ENCODE assay signal across 23 cellular contexts in genomic region chr17:37672545-37673078, GRCh38. TPM values are rescaled to one million over a fixed set of nuclear protein-coding genes. Genes with fewer than 3 reads are reported as not detected.
A peak's percentile ranks its signal among the peaks of the same experiment; 100 is the strongest.
DNase-seq lines count a peak whose midpoint lies in the region; TF ChIP-seq lines count a peak whose summit lies in the region.
"Had no signal": no experiment of that assay in that cellular context is flagged by ENCODE, and none has a peak within 500 bp of the region (broad histone marks: within the 10 kb centered on the region; RNA-seq: fewer than 3 reads in every experiment).

No MANE protein-coding gene starts in this region.

- H2AFZ ChIP-seq in PC-9, result no peak overlapping the region

- H3K4me2 ChIP-seq in PC-9, result peak overlapping the region; percentile 38; the same call in 1 of the 2 replicates

- no peak overlapping the region for H3K9ac ChIP-seq in endodermal cell (ENCODE audit: extremely low read depth, low read length, poor library complexity, severe bottlenecking)

- CTCF ChIA-PET in PC-9 (lab: Charles Lee), result interaction anchor here (0.6 kb wide), 1 partner anchor 94 kb away, joined by 3 read pairs; no protein-coding TSS in a partner anchor

- WGBS in endodermal cell (ENCODE audit: insufficient coverage in 1 of 2, insufficient read length in 1 of 2), 2 experiments, result 82 to 97% methylated on average over 2 to 3 of the region's 3 CpGs

- TF ChIP-seq CTCF in PC-9 (conservative IDR thresholded peaks at IDR 0.05), result no peak
- TF ChIP-seq CTCF in endodermal cell (conservative IDR thresholded peaks at IDR 0.05), result no peak
- no peak for TF ChIP-seq CTCF in progenitor cell of endocrine pancreas (IDR thresholded peaks at IDR 0.05; ENCODE audit: unreplicated experiment)

- DNase-seq in Caki2 (ENCODE audit: low read depth) (peak; percentile 31), PC-9 (no peak), endodermal cell (peak; percentile 45), progenitor cell of endocrine pancreas (ENCODE audit: low spot score, unreplicated experiment) (no peak), NCI-H1105 (lab: John Stamatoyannopoulos, UW) (no peak), NCI-H2196 (lab: John Stamatoyannopoulos, UW; ENCODE audit: unreplicated experiment) (no peak), NAMALWA (ENCODE audit: low spot score) (no peak), midbrain (lab: John Stamatoyannopoulos, UW) (no peak)
- DNase-seq: activated CD4-positive, alpha-beta T cell treated with anti-CD3 and anti-CD28 coated beads, Interleukin-2, amount 50 U/mL, for 48 hours; activated effector memory CD4-positive, alpha-beta T cell treated with anti-CD3 and anti-CD28 coated beads, Interleukin-2, amount 50 U/mL, for 16 hours; left colon; MM.1S; NCI-H2171; NCI-H69; SHP77; stimulated activated CD4-positive, alpha-beta T cell treated with anti-CD3 and anti-CD28 coated beads, Interleukin-4, amount 100 ng/mL, for 4 hours; stimulated activated naive CD8-positive, alpha-beta T cell treated with anti-CD3 and anti-CD28 coated beads, Interleukin-15, amount 100 ng/mL, for 72 hours; upper lobe of left lung; WERI-Rb-1 had no signal

- H3K79me2 ChIP-seq in PC-9 (ENCODE audit: low read depth), result no peaks in the 10 kb centered on the region

- H3K4me3 Mint-ChIP-seq in endodermal cell, result no peak overlapping the region
- H3K4me3 Mint-ChIP-seq in progenitor cell of endocrine pancreas (ENCODE audit: low read depth), result no peak overlapping the region
- H3K4me3 Mint-ChIP-seq: B cell; IgD-negative memory B cell; stimulated activated naive CD8-positive, alpha-beta T cell treated with anti-CD3 and anti-CD28 coated beads, Interleukin-15, amount 100 ng/mL, for 72 hours had no signal

- no peaks in the 10 kb centered on the region for H3K27me3 Mint-ChIP-seq in endodermal cell (ENCODE audit: insufficient read depth)
- H3K27me3 Mint-ChIP-seq in progenitor cell of endocrine pancreas, result no peaks in the 10 kb centered on the region

- peaks cover 14% of the 10 kb centered on the region; the same call in 1 of the 2 replicates for H3F3A ChIP-seq in PC-9 (ENCODE audit: insufficient read depth, low read depth)

- no peaks in the 10 kb centered on the region for H3K9me3 Mint-ChIP-seq in endodermal cell
- no peaks in the 10 kb centered on the region for H3K9me3 Mint-ChIP-seq in progenitor cell of endocrine pancreas (ENCODE audit: low read depth)
- H3K9me3 Mint-ChIP-seq: IgD-negative memory B cell; stimulated activated naive CD8-positive, alpha-beta T cell treated with anti-CD3 and anti-CD28 coated beads, Interleukin-15, amount 100 ng/mL, for 72 hours had no signal

- intact Hi-C loops in PC-9 (cut with micrococcal nuclease; ENCODE audit: unreplicated experiment), result no loop called here

- H3K36me3 Mint-ChIP-seq in endodermal cell (ENCODE audit: low read depth) (no peaks in the 10 kb centered on the region), progenitor cell of endocrine pancreas (ENCODE audit: insufficient read depth) (no peaks in the 10 kb centered on the region)
- H3K36me3 Mint-ChIP-seq: IgD-negative memory B cell had no signal

- peak overlapping the region; percentile 53 for H3K27ac ChIP-seq in PC-9
- no peak overlapping the region for H3K27ac ChIP-seq in endodermal cell (ENCODE audit: low read depth, low read length)
- H3K27ac ChIP-seq: cardiac muscle cell, gastroesophageal sphincter, upper lobe of left lung, WERI-Rb-1 had no signal

- POLR2A ChIA-PET in PC-9 (lab: Charles Lee; ENCODE audit: unreplicated experiment), result no interaction called here

- H3K4me3 ChIP-seq in PC-9 (no peak overlapping the region), endodermal cell (ENCODE audit: low read length) (no peak overlapping the region)
- H3K4me3 ChIP-seq: cardiac muscle cell, gastroesophageal sphincter, upper lobe of left lung had no signal

- H3K4me1 Mint-ChIP-seq in endodermal cell (peaks cover 56% of the 10 kb centered on the region), progenitor cell of endocrine pancreas (ENCODE audit: low read depth) (peaks cover 52% of the 10 kb centered on the region)
- H3K4me1 Mint-ChIP-seq: B cell had no signal

- H3K9me2 ChIP-seq in PC-9 (ENCODE audit: insufficient read depth), result no peaks in the 10 kb centered on the region

- H4K20me1 ChIP-seq in PC-9 (ENCODE audit: insufficient read depth), result no peaks in the 10 kb centered on the region

- H3K9me3 ChIP-seq in PC-9 (ENCODE audit: insufficient read depth, low read depth), result no peaks in the 10 kb centered on the region
- H3K9me3 ChIP-seq in endodermal cell (ENCODE audit: control insufficient read depth, low read length), result no peaks in the 10 kb centered on the region
- H3K9me3 ChIP-seq: gastroesophageal sphincter, upper lobe of left lung had no signal

- H3K36me3 ChIP-seq in PC-9 (ENCODE audit: low read depth), result no peaks in the 10 kb centered on the region
- H3K36me3 ChIP-seq in endodermal cell (ENCODE audit: control insufficient read depth, insufficient read depth, low read length), result no peaks in the 10 kb centered on the region
- H3K36me3 ChIP-seq: cardiac muscle cell, gastroesophageal sphincter, upper lobe of left lung, WERI-Rb-1 had no signal

- no peaks in the 10 kb centered on the region for H3K27me3 ChIP-seq in PC-9 (ENCODE audit: insufficient read depth, low read depth)
- H3K27me3 ChIP-seq in endodermal cell (ENCODE audit: control insufficient read depth, insufficient read depth, low read length, poor library complexity, severe bottlenecking), result no peaks in the 10 kb centered on the region
- H3K27me3 ChIP-seq: cardiac muscle cell, gastroesophageal sphincter, upper lobe of left lung had no signal

- H3K4me1 ChIP-seq in PC-9 (replicated peaks; ENCODE audit: insufficient read depth) (peaks cover 16% of the 10 kb centered on the region), endodermal cell (ENCODE audit: control insufficient read depth, insufficient read depth, low read length) (peaks cover 21% of the 10 kb centered on the region)
- H3K4me1 ChIP-seq: gastroesophageal sphincter, upper lobe of left lung had no signal

- in situ Hi-C loops in Caki2 (cut with HindIII; ENCODE audit: low pct_unique_long_range_greater_than_20kb, low sequenced_read_pairs), result no loop called here

- no TSS peak for BruUV-seq in PC-9 (replicated peaks; lab: Mats Ljungman, UMichigan)

- peak overlapping the region; percentile 44 for H3K27ac Mint-ChIP-seq in endodermal cell
- peak overlapping the region; percentile 70 for H3K27ac Mint-ChIP-seq in progenitor cell of endocrine pancreas
- H3K27ac Mint-ChIP-seq: B cell, IgD-negative memory B cell had no signal

RNA-seq across cellular contexts. Expression of gene DDX52, which starts 29.4 kb away (rescaled TPM):
- total RNA-seq in Caki2 (2014; rRNA removed; shearing (Covaris generic); ENCODE audit: low replicate concordance), result 22.1 and 26.7 TPM in 2 replicates
- total RNA-seq in PC-9 (2021), result 23.5 and 31.8 TPM in 2 replicates
- 10 to 100 TPM; 51.5 to 63.3 TPM for total RNA-seq in endodermal cell
- polyA plus RNA-seq in endodermal cell (2013, experiment 1 of 2), result 37.7 TPM
- 37.3 TPM for polyA plus RNA-seq in endodermal cell (2013, experiment 2 of 2)
- 77.2 and 79.4 TPM in 2 replicates for total RNA-seq in progenitor cell of endocrine pancreas

Comparison
In these comparisons a context has a peak if more than half of its experiments do, and no peak if none do; other contexts are left out.
1. DNase-seq: peak in Caki2 (single experiment) and endodermal cell (single experiment); none in PC-9 (0 of 2), progenitor cell of endocrine pancreas (single experiment), NCI-H1105 (single experiment), NCI-H2196 (single experiment), NAMALWA (single experiment) and midbrain (single experiment).